ENCODE assay signal across 1 cellular context in the genomic region with DNA sequence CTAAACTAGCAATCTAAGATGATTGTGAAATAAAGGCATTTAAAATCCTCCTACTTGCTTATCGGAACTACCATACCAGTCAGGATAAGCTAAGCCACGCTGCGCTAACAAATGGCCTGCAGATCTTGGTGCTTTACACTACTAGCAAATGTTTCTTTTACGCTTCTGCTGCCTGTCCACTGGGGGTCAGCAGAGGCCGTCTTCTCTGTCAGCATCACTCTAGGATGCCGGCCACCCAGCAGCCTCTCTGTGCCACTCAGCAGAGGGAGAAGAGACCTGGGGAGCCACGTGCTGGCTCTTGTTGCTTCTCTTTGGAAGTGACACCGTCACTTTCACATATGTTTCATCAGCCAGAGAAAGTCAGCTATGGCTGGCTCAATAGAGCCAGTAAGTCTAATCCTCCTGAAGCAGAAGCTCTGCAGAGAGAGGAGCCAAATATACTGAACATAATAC.
A peak's percentile ranks its signal among the peaks of the same experiment; 100 is the strongest.
TF ChIP-seq lines count a peak whose summit lies in the region.

No MANE protein-coding gene starts in this region.

TF ChIP-seq in HepG2, 621 proteins besides CTCF, POLR2A, EP300 and RAD21 (continued from another document and continues in another):
- TF ChIP-seq, protein P1, sequence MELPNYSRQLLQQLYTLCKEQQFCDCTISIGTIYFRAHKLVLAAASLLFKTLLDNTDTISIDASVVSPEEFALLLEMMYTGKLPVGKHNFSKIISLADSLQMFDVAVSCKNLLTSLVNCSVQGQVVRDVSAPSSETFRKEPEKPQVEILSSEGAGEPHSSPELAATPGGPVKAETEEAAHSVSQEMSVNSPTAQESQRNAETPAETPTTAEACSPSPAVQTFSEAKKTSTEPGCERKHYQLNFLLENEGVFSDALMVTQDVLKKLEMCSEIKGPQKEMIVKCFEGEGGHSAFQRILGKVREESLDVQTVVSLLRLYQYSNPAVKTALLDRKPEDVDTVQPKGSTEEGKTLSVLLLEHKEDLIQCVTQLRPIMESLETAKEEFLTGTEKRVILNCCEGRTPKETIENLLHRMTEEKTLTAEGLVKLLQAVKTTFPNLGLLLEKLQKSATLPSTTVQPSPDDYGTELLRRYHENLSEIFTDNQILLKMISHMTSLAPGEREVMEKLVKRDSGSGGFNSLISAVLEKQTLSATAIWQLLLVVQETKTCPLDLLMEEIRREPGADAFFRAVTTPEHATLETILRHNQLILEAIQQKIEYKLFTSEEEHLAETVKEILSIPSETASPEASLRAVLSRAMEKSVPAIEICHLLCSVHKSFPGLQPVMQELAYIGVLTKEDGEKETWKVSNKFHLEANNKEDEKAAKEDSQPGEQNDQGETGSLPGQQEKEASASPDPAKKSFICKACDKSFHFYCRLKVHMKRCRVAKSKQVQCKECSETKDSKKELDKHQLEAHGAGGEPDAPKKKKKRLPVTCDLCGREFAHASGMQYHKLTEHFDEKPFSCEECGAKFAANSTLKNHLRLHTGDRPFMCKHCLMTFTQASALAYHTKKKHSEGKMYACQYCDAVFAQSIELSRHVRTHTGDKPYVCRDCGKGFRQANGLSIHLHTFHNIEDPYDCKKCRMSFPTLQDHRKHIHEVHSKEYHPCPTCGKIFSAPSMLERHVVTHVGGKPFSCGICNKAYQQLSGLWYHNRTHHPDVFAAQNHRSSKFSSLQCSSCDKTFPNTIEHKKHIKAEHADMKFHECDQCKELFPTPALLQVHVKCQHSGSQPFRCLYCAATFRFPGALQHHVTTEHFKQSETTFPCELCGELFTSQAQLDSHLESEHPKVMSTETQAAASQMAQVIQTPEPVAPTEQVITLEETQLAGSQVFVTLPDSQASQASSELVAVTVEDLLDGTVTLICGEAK (IDR thresholded peaks at IDR 0.05) = no peak
- TF ChIP-seq, protein P1 (CRISPR knock-in tag; IDR thresholded peaks at IDR 0.05) = no peak
- peak; percentile 100 for TF ChIP-seq ZNF12 (CRISPR knock-in tag; IDR thresholded peaks at IDR 0.05)
- no peak for TF ChIP-seq ESRRA (CRISPR knock-in tag; IDR thresholded peaks at IDR 0.05; ENCODE audit: low read depth)
- TF ChIP-seq GABPB1 (CRISPR knock-in tag; IDR thresholded peaks at IDR 0.05) = 0 out of 2 replicates have a peak, but pooled peaks have one; percentile 27
- no peak for TF ChIP-seq MEIS1 (CRISPR knock-in tag; IDR thresholded peaks at IDR 0.05; ENCODE audit: borderline replicate concordance)
- no peak for TF ChIP-seq SRSF9 (IDR thresholded peaks at IDR 0.05; ENCODE audit: borderline replicate concordance, insufficient read depth, low read depth, low read length, poor library complexity, severe bottlenecking)
- no peak for TF ChIP-seq ZNF382 (CRISPR knock-in tag; IDR thresholded peaks at IDR 0.05; ENCODE audit: borderline replicate concordance)
- TF ChIP-seq, protein P2, sequence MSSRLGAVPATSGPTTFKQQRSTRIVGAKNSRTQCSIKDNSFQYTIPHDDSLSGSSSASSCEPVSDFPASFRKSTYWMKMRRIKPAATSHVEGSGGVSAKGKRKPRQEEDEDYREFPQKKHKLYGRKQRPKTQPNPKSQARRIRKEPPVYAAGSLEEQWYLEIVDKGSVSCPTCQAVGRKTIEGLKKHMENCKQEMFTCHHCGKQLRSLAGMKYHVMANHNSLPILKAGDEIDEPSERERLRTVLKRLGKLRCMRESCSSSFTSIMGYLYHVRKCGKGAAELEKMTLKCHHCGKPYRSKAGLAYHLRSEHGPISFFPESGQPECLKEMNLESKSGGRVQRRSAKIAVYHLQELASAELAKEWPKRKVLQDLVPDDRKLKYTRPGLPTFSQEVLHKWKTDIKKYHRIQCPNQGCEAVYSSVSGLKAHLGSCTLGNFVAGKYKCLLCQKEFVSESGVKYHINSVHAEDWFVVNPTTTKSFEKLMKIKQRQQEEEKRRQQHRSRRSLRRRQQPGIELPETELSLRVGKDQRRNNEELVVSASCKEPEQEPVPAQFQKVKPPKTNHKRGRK (CRISPR knock-in tag; IDR thresholded peaks at IDR 0.05) = no peak
- TF ChIP-seq, protein P3, sequence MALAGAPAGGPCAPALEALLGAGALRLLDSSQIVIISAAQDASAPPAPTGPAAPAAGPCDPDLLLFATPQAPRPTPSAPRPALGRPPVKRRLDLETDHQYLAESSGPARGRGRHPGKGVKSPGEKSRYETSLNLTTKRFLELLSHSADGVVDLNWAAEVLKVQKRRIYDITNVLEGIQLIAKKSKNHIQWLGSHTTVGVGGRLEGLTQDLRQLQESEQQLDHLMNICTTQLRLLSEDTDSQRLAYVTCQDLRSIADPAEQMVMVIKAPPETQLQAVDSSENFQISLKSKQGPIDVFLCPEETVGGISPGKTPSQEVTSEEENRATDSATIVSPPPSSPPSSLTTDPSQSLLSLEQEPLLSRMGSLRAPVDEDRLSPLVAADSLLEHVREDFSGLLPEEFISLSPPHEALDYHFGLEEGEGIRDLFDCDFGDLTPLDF (CRISPR knock-in tag; IDR thresholded peaks at IDR 0.05) = no peak
- TF ChIP-seq, protein P4, sequence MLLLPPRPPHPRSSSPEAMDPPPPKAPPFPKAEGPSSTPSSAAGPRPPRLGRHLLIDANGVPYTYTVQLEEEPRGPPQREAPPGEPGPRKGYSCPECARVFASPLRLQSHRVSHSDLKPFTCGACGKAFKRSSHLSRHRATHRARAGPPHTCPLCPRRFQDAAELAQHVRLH (CRISPR knock-in tag; IDR thresholded peaks at IDR 0.05; ENCODE audit: borderline replicate concordance, low read depth) = 0 out of 2 replicates have a peak, but pooled peaks have one; percentile 34
- TF ChIP-seq SRF (IDR thresholded peaks at IDR 0.05; ENCODE audit: low read depth, low read length) = no peak
- TF ChIP-seq, protein P5, sequence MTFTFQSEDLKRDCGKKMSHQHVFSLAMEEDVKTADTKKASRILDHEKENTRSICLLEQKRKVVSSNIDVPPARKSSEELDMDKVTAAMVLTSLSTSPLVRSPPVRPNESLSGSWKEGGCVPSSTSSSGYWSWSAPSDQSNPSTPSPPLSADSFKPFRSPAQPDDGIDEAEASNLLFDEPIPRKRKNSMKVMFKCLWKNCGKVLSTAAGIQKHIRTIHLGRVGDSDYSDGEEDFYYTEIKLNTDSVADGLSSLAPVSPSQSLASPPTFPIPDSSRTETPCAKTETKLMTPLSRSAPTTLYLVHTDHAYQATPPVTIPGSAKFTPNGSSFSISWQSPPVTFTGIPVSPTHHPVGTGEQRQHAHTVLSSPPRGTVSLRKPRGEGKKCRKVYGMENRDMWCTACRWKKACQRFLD (CRISPR knock-in tag; IDR thresholded peaks at IDR 0.05; ENCODE audit: borderline replicate concordance) = no peak
- no peak for TF ChIP-seq ZNF619 (CRISPR knock-in tag; IDR thresholded peaks at IDR 0.05)
- TF ChIP-seq, protein P6, sequence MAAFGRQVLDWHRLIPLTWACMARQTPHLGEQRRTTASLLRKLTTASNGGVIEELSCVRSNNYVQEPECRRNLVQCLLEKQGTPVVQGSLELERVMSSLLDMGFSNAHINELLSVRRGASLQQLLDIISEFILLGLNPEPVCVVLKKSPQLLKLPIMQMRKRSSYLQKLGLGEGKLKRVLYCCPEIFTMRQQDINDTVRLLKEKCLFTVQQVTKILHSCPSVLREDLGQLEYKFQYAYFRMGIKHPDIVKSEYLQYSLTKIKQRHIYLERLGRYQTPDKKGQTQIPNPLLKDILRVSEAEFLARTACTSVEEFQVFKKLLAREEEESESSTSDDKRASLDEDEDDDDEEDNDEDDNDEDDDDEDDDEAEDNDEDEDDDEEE (CRISPR knock-in tag; IDR thresholded peaks at IDR 0.05) = no peak
- TF ChIP-seq MEF2D (CRISPR knock-in tag; IDR thresholded peaks at IDR 0.05) = no peak
- no peak for TF ChIP-seq ZNF20 (CRISPR knock-in tag; IDR thresholded peaks at IDR 0.05)
- TF ChIP-seq KDM1A (CRISPR knock-in tag; IDR thresholded peaks at IDR 0.05) = peak; percentile 67; the same call in 1 of the 2 replicates
- TF ChIP-seq TAF15 (IDR thresholded peaks at IDR 0.05; ENCODE audit: low read depth, low read length, poor library complexity, severe bottlenecking) = no peak
- TF ChIP-seq GABPA (IDR thresholded peaks at IDR 0.05; ENCODE audit: low read depth, low read length) = no peak
- TF ChIP-seq GABPA (CRISPR knock-in tag; IDR thresholded peaks at IDR 0.05; ENCODE audit: low read depth) = 0 out of 2 replicates have a peak, but pooled peaks have one; percentile 12
- TF ChIP-seq ZNF776 (CRISPR knock-in tag; IDR thresholded peaks at IDR 0.05) = no peak
- TF ChIP-seq ZNF674 (CRISPR knock-in tag; IDR thresholded peaks at IDR 0.05; ENCODE audit: low read depth) = no peak
- TF ChIP-seq SIX1 (CRISPR knock-in tag; IDR thresholded peaks at IDR 0.05; ENCODE audit: borderline replicate concordance) = no peak
- peak; percentile 59 for TF ChIP-seq XRCC5 (optimal IDR thresholded peaks at IDR 0.05; ENCODE audit: low read length)
- no peak for TF ChIP-seq SOX6 (IDR thresholded peaks at IDR 0.05)
- TF ChIP-seq SOX6 (CRISPR knock-in tag; IDR thresholded peaks at IDR 0.05) = no peak
- no peak for TF ChIP-seq IRF2 (CRISPR knock-in tag; IDR thresholded peaks at IDR 0.05)
- TF ChIP-seq, protein P7, sequence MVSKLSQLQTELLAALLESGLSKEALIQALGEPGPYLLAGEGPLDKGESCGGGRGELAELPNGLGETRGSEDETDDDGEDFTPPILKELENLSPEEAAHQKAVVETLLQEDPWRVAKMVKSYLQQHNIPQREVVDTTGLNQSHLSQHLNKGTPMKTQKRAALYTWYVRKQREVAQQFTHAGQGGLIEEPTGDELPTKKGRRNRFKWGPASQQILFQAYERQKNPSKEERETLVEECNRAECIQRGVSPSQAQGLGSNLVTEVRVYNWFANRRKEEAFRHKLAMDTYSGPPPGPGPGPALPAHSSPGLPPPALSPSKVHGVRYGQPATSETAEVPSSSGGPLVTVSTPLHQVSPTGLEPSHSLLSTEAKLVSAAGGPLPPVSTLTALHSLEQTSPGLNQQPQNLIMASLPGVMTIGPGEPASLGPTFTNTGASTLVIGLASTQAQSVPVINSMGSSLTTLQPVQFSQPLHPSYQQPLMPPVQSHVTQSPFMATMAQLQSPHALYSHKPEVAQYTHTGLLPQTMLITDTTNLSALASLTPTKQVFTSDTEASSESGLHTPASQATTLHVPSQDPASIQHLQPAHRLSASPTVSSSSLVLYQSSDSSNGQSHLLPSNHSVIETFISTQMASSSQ (IDR thresholded peaks at IDR 0.05; ENCODE audit: low read depth) = no peak
- TF ChIP-seq, protein P7 (CRISPR knock-in tag; IDR thresholded peaks at IDR 0.05; ENCODE audit: borderline replicate concordance) = no peak
- TF ChIP-seq, protein P8, sequence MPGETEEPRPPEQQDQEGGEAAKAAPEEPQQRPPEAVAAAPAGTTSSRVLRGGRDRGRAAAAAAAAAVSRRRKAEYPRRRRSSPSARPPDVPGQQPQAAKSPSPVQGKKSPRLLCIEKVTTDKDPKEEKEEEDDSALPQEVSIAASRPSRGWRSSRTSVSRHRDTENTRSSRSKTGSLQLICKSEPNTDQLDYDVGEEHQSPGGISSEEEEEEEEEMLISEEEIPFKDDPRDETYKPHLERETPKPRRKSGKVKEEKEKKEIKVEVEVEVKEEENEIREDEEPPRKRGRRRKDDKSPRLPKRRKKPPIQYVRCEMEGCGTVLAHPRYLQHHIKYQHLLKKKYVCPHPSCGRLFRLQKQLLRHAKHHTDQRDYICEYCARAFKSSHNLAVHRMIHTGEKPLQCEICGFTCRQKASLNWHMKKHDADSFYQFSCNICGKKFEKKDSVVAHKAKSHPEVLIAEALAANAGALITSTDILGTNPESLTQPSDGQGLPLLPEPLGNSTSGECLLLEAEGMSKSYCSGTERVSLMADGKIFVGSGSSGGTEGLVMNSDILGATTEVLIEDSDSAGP (CRISPR knock-in tag; IDR thresholded peaks at IDR 0.05; ENCODE audit: borderline replicate concordance) = no peak
- no peak for TF ChIP-seq EZH2 (conservative IDR thresholded peaks at IDR 0.05; ENCODE audit: low read depth, low read length)
- TF ChIP-seq ZNF883 (CRISPR knock-in tag; IDR thresholded peaks at IDR 0.05; ENCODE audit: not compliant biosample characterization) = no peak
- TF ChIP-seq TARDBP (CRISPR knock-in tag; IDR thresholded peaks at IDR 0.05) = no peak
- peak; percentile 24; the same call in 1 of the 2 replicates for TF ChIP-seq MYC (CRISPR knock-in tag; IDR thresholded peaks at IDR 0.05; ENCODE audit: borderline replicate concordance)
- TF ChIP-seq MED1 (CRISPR knock-in tag; IDR thresholded peaks at IDR 0.05) = 0 out of 2 replicates have a peak, but pooled peaks have one; percentile 17
